Comparison of ENCODE assay signal across 8 cellular contexts in the genomic region with DNA sequence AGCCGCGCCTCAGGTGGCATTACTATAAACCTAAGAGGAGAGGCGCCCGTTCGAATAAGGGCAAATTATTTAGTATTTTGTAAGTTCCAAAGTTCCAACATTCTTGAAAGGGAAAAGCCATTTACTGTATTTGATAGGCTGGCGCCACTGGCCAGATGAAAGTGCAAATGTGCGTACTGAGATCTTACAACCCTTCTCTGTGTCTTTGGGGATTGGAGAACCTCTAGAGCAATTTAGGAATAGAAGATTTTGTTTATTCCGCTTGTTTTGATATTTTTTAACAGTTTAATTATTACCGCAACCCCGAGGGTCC. TPM values are rescaled to one million over a fixed set of nuclear protein-coding genes. Genes with fewer than 3 reads are reported as not detected.
DNase-seq lines count a peak whose midpoint lies in the region; ATAC-seq and TF ChIP-seq lines count a peak whose summit lies in the region.

No MANE protein-coding gene starts in this region.

- peaks cover 6 to 17% of the 10 kb centered on the region in 2 donors for H3K4me1 ChIP-seq in adrenal gland (replicated peaks in 1 of 2)
- peaks cover 0 to 19% (median 18%) of the 10 kb centered on the region in 5 donors for H3K4me1 ChIP-seq in subcutaneous abdominal adipose tissue (ENCODE audit: control insufficient read depth in 5 of 5, insufficient read depth in 5 of 5, low read length in 5 of 5)

- H3K27ac ChIP-seq in adrenal gland (peak overlapping the region in 2 of 5 donors; percentile 29 to 61), subcutaneous abdominal adipose tissue (ENCODE audit: low read depth, low read length) (no peak overlapping the region)

- peak overlapping the region in 3 of 5 donors; percentile 40 to 71 (median 49) for H3K9ac ChIP-seq in subcutaneous abdominal adipose tissue (ENCODE audit: low read length in 5 of 5)

- H3K27me3 ChIP-seq in adrenal gland (no peaks in the 10 kb centered on the region), kidney epithelial cell (ENCODE audit: control insufficient read depth, insufficient read depth, low read length) (no peaks in the 10 kb centered on the region), subcutaneous abdominal adipose tissue (ENCODE audit: control insufficient read depth in 5 of 5, insufficient read depth in 4 of 5, low read length in 5 of 5) (no peaks in the 10 kb centered on the region)

- H3K36me3 ChIP-seq in adrenal gland (replicated peaks in 1 of 2) (no peaks in the 10 kb centered on the region), kidney epithelial cell (ENCODE audit: control insufficient read depth, insufficient read depth, low read length) (no peaks in the 10 kb centered on the region), subcutaneous abdominal adipose tissue (ENCODE audit: control insufficient read depth in 5 of 5, insufficient read depth in 5 of 5, low read length in 5 of 5) (no peaks in the 10 kb centered on the region)

- intact Hi-C loops in adrenal gland (cut with DNase I) = no loop called here

- 17 to 26% (median 19%) methylated on average over 8 to 10 of the region's 10 CpGs for WGBS in adrenal gland, 4 donors

- TF ChIP-seq POLR2A in adrenal gland (IDR thresholded peaks at IDR 0.05) = no peak

- H3K9me3 ChIP-seq in adrenal gland (replicated peaks in 1 of 3) (no peaks in the 10 kb centered on the region), subcutaneous abdominal adipose tissue (ENCODE audit: control insufficient read depth in 5 of 5, low read length in 5 of 5) (no peaks in the 10 kb centered on the region)

- peak in 1 of 6 experiments; percentile 1 for TF ChIP-seq CTCF in adrenal gland (IDR thresholded peaks at IDR 0.05)
- TF ChIP-seq CTCF in kidney epithelial cell (IDR thresholded peaks at IDR 0.05; ENCODE audit: insufficient read depth, low read length, poor library complexity, severe bottlenecking) = no peak

- H3K4me3 ChIP-seq in adrenal gland (peak overlapping the region; percentile 15 to 84 (median 51)), kidney epithelial cell (ENCODE audit: low read depth, low read length) (peak overlapping the region; percentile 86), subcutaneous abdominal adipose tissue (ENCODE audit: low read depth in 1 of 5, low read length in 5 of 5) (peak overlapping the region; percentile 52 to 92 (median 87))

- ATAC-seq in GM21786 (IDR thresholded peaks at IDR 0.05; ENCODE audit: unreplicated experiment) = no peak

- DNase-seq in NCI-H748 treated with DMSO at 0.1 percent for 48 hours (lab: John Stamatoyannopoulos, UW) (peak; percentile 67), NCI-H748 (lab: John Stamatoyannopoulos, UW; ENCODE audit: unreplicated experiment) (no peak), adrenal gland (no peak), kidney epithelial cell (ENCODE audit: low read depth) (no peak)
- no peak for DNase-seq in effector CD8-positive, alpha-beta T cell (lab: John Stamatoyannopoulos, UW)
- no peak for DNase-seq in activated CD4-positive, CD25-positive, alpha-beta regulatory T cell (lab: John Stamatoyannopoulos, UW)

RNA-seq across cellular contexts. Expression of a gene that starts 0.5 kb away (rescaled TPM):
- total RNA-seq in adrenal gland (10 to 100 TPM in 4 of 8 donors, 1 to 10 TPM in 4; 5.0 to 14.4 (median 9.9) TPM), kidney epithelial cell (13.6 and 17.5 TPM in 2 replicates)
- polyA plus RNA-seq in adrenal gland = 10 to 100 TPM in 1 of 3 donors, 1 to 10 TPM in 2; 3.7 to 12.1 (median 5.4) TPM

RNA-seq across cellular contexts. Expression of a gene that starts 22.1 kb away (rescaled TPM):
- 1 to 10 TPM in 1 of 8 donors, under 1 TPM in 6, not detected in 1; 0.14 to 1.0 (median 0.72) TPM for total RNA-seq in adrenal gland
- under 1 TPM; 0.16 to 0.79 (median 0.77) TPM for polyA plus RNA-seq in adrenal gland
- 7.6 TPM in 2 replicates for total RNA-seq in kidney epithelial cell
